Comparison of ENCODE assay signal across 19 cellular contexts in the genomic region with DNA sequence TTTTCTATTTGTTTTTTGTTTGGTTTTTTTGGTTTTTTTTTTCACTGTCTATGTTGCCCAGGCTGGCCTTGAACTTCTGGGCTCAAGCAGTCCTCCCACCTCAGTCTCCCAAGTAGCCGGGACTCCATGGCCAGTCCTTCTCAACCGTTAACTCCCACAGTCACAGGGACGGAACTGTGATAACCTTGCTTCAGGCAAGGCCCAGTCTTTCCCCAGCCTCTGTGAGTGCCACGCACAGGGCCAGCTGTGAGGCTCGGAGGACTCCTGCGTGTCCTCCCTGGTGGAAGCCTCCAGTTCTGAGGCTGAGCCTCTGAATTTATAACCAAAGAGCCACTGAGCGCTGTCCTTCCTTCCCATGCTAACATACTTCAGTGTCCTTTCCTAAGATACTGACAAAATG. TPM values are rescaled to one million over a fixed set of nuclear protein-coding genes. Genes with fewer than 3 reads are reported as not detected.
A peak's percentile ranks its signal among the peaks of the same experiment; 100 is the strongest.
DNase-seq lines count a peak whose midpoint lies in the region; ATAC-seq and TF ChIP-seq lines count a peak whose summit lies in the region.
"Had no signal": no experiment of that assay in that cellular context is flagged by ENCODE, and none has a peak within 500 bp of the region (broad histone marks: within the 10 kb centered on the region; RNA-seq: fewer than 3 reads in every experiment).

No MANE protein-coding gene starts in this region.

- peak overlapping the region; percentile 88 for H3K27ac ChIP-seq in osteoblast (ENCODE audit: low read depth, low read length)

- H3K4me2 ChIP-seq in osteoblast (ENCODE audit: insufficient read depth, low read length), result no peak overlapping the region

- ATAC-seq in stimulated activated naive CD8-positive, alpha-beta T cell treated with anti-CD3 and anti-CD28 coated beads, Interleukin-15, amount 100 ng/mL, for 72 hours, result no peak
- no peak for ATAC-seq in stimulated activated naive CD8-positive, alpha-beta T cell treated with anti-CD3 and anti-CD28 coated beads, Interleukin-15, Interleukin-2, amounts not matched to agents 100 U/mL and 50 U/mL, for 24 hours
- no peak for ATAC-seq in activated T-helper 17 cell treated with anti-CD3 and anti-CD28 coated beads, Interleukin-2, amount 50 U/mL, for 72 hours (replicated peaks)
- no peak for ATAC-seq in HG02870 (IDR thresholded peaks at IDR 0.05; ENCODE audit: unreplicated experiment)
- ATAC-seq: GM12878 had no signal

- H3K36me3 ChIP-seq in osteoblast (ENCODE audit: insufficient read depth, low read length), result peaks cover 22% of the 10 kb centered on the region

- no peak overlapping the region for H3K4me3 ChIP-seq in osteoblast (ENCODE audit: insufficient read depth, low read length)
- H3K4me3 ChIP-seq: GM12878 had no signal

- H3K4me1 ChIP-seq in osteoblast (ENCODE audit: insufficient read depth, low read length), result peaks cover 35% of the 10 kb centered on the region
- H3K4me1 ChIP-seq: BE2C had no signal

- POLR2A ChIA-PET in activated CD4-positive, alpha-beta memory T cell treated with anti-CD3 and anti-CD28 coated beads, Interleukin-2, amount 10 ng/mL, durations not matched to agents 7 days and 5 days (lab: Charles Lee), result interaction anchor here (1.0 kb wide), 1 partner anchor 117 kb away, joined by 3 read pairs; no protein-coding TSS in a partner anchor

- no peaks in the 10 kb centered on the region for H3K27me3 Mint-ChIP-seq in stimulated activated naive CD8-positive, alpha-beta T cell treated with anti-CD3 and anti-CD28 coated beads, Interleukin-15, amount 100 ng/mL, for 72 hours
- H3K27me3 Mint-ChIP-seq in activated T-helper 17 cell treated with anti-CD3 and anti-CD28 coated beads, Interleukin-2, amount 50 U/mL, for 72 hours, result no peaks in the 10 kb centered on the region
- no peaks in the 10 kb centered on the region for H3K27me3 Mint-ChIP-seq in activated CD4-positive, alpha-beta memory T cell treated with anti-CD3 and anti-CD28 coated beads, Interleukin-2, amount 10 ng/mL, durations not matched to agents 7 days and 5 days
- H3K27me3 Mint-ChIP-seq: CD4-positive, CD25-positive, alpha-beta regulatory T cell; CD8-positive, alpha-beta memory T cell had no signal

- H3K27ac Mint-ChIP-seq in stimulated activated naive CD8-positive, alpha-beta T cell treated with anti-CD3 and anti-CD28 coated beads, Interleukin-15, amount 100 ng/mL, for 72 hours, result peak overlapping the region; percentile 34 to 65
- peak overlapping the region; percentile 82 for H3K27ac Mint-ChIP-seq in activated T-helper 17 cell treated with anti-CD3 and anti-CD28 coated beads, Interleukin-2, amount 50 U/mL, for 72 hours
- H3K27ac Mint-ChIP-seq in activated CD4-positive, alpha-beta memory T cell treated with anti-CD3 and anti-CD28 coated beads, Interleukin-2, amount 10 ng/mL, durations not matched to agents 7 days and 5 days, result no peak overlapping the region

- no peak for TF ChIP-seq CTCF in osteoblast (IDR thresholded peaks at IDR 0.05; ENCODE audit: extremely low read depth, low read depth, low read length)

- H2AFZ ChIP-seq in osteoblast (ENCODE audit: low read length), result no peak overlapping the region

- H3K4me1 Mint-ChIP-seq in stimulated activated naive CD8-positive, alpha-beta T cell treated with anti-CD3 and anti-CD28 coated beads, Interleukin-15, amount 100 ng/mL, for 72 hours, result peaks cover 9% of the 10 kb centered on the region
- H3K4me1 Mint-ChIP-seq in activated T-helper 17 cell treated with anti-CD3 and anti-CD28 coated beads, Interleukin-2, amount 50 U/mL, for 72 hours, result peaks cover 18% of the 10 kb centered on the region
- H3K4me1 Mint-ChIP-seq in activated CD4-positive, alpha-beta memory T cell treated with anti-CD3 and anti-CD28 coated beads, Interleukin-2, amount 10 ng/mL, durations not matched to agents 7 days and 5 days, result peaks cover 16% of the 10 kb centered on the region
- H3K4me1 Mint-ChIP-seq: H9 had no signal

- no peaks in the 10 kb centered on the region for H3K27me3 ChIP-seq in osteoblast (ENCODE audit: insufficient read depth, low read length)
- H3K27me3 ChIP-seq: BE2C had no signal

- CTCF ChIA-PET in activated CD4-positive, alpha-beta memory T cell treated with anti-CD3 and anti-CD28 coated beads, Interleukin-2, amount 10 ng/mL, durations not matched to agents 7 days and 5 days (lab: Charles Lee), result no interaction called here

- no peaks in the 10 kb centered on the region for H4K20me1 ChIP-seq in osteoblast (ENCODE audit: insufficient read depth, low read length)

- no peaks in the 10 kb centered on the region for H3K9me3 ChIP-seq in osteoblast (ENCODE audit: low read depth, low read length)
- H3K9me3 ChIP-seq: BE2C had no signal

- peaks cover 92% of the 10 kb centered on the region for H3K36me3 Mint-ChIP-seq in activated T-helper 17 cell treated with anti-CD3 and anti-CD28 coated beads, Interleukin-2, amount 50 U/mL, for 72 hours (ENCODE audit: low read depth)
- peaks cover 11% of the 10 kb centered on the region for H3K36me3 Mint-ChIP-seq in activated CD4-positive, alpha-beta memory T cell treated with anti-CD3 and anti-CD28 coated beads, Interleukin-2, amount 10 ng/mL, durations not matched to agents 7 days and 5 days (ENCODE audit: low read depth)

- H3K79me2 ChIP-seq in osteoblast (ENCODE audit: insufficient read depth, low read length), result no peaks in the 10 kb centered on the region

- no peaks in the 10 kb centered on the region for H3K9me3 Mint-ChIP-seq in stimulated activated naive CD8-positive, alpha-beta T cell treated with anti-CD3 and anti-CD28 coated beads, Interleukin-15, amount 100 ng/mL, for 72 hours
- H3K9me3 Mint-ChIP-seq in activated T-helper 17 cell treated with anti-CD3 and anti-CD28 coated beads, Interleukin-2, amount 50 U/mL, for 72 hours, result no peaks in the 10 kb centered on the region
- no peaks in the 10 kb centered on the region for H3K9me3 Mint-ChIP-seq in activated CD4-positive, alpha-beta memory T cell treated with anti-CD3 and anti-CD28 coated beads, Interleukin-2, amount 10 ng/mL, durations not matched to agents 7 days and 5 days
- H3K9me3 Mint-ChIP-seq: CD4-positive, CD25-positive, alpha-beta regulatory T cell; CD8-positive, alpha-beta memory T cell; H9 had no signal

- no peak overlapping the region for H3K4me3 Mint-ChIP-seq in stimulated activated naive CD8-positive, alpha-beta T cell treated with anti-CD3 and anti-CD28 coated beads, Interleukin-15, amount 100 ng/mL, for 72 hours
- no peak overlapping the region for H3K4me3 Mint-ChIP-seq in activated T-helper 17 cell treated with anti-CD3 and anti-CD28 coated beads, Interleukin-2, amount 50 U/mL, for 72 hours
- no peak overlapping the region for H3K4me3 Mint-ChIP-seq in activated CD4-positive, alpha-beta memory T cell treated with anti-CD3 and anti-CD28 coated beads, Interleukin-2, amount 10 ng/mL, durations not matched to agents 7 days and 5 days
- H3K4me3 Mint-ChIP-seq: CD8-positive, alpha-beta memory T cell; H9 had no signal

- DNase-seq in stimulated activated naive CD8-positive, alpha-beta T cell treated with anti-CD3 and anti-CD28 coated beads, Interleukin-15, amount 100 ng/mL, for 72 hours, result no peak
- no peak for DNase-seq in stimulated activated naive CD8-positive, alpha-beta T cell treated with anti-CD3 and anti-CD28 coated beads, Interleukin-15, Interleukin-2, amounts not matched to agents 100 U/mL and 50 U/mL, for 24 hours
- DNase-seq in osteoblast (ENCODE audit: insufficient read length, low spot score, missing footprints), result no peak
- no peak for DNase-seq in stimulated activated CD4-positive, alpha-beta T cell treated with anti-CD3 and anti-CD28 coated beads, Interleukin-2, amount 100 ng/mL, for 24 hours
- DNase-seq in activated CD4-positive, alpha-beta memory T cell treated with anti-CD3 and anti-CD28 coated beads, Interleukin-2, amount 10 ng/mL, durations not matched to agents 7 days and 5 days, result no peak
- DNase-seq: ACHN; BE2C; C1 segment of cervical spinal cord; CD4-positive, CD25-positive, alpha-beta regulatory T cell; CD8-positive, alpha-beta memory T cell; COR-L47; DMS 273 treated with DMSO at 0.1 percent for 48 hours; DMS53; DND-41; EL; H9 had no signal

RNA-seq across cellular contexts. Expression of gene PSMC1, which starts 23.7 kb away (rescaled TPM):
- 100 to 1,000 TPM; 129 to 139 TPM for total RNA-seq in activated T-helper 17 cell treated with anti-CD3 and anti-CD28 coated beads, Interleukin-2, amount 50 U/mL, for 72 hours
- 94.8 and 101 TPM in 2 replicates for total RNA-seq in osteoblast
- total RNA-seq in activated CD4-positive, alpha-beta memory T cell treated with anti-CD3 and anti-CD28 coated beads, Interleukin-2, amount 10 ng/mL, durations not matched to agents 7 days and 5 days, result 10 to 100 TPM; 85.6 to 85.9 TPM

RNA-seq across cellular contexts. Expression of gene NRDE2, which starts 51.6 kb away (rescaled TPM):
- 10 to 100 TPM; 26.4 to 37.3 TPM for total RNA-seq in activated T-helper 17 cell treated with anti-CD3 and anti-CD28 coated beads, Interleukin-2, amount 50 U/mL, for 72 hours
- 10.3 and 11.2 TPM in 2 replicates for total RNA-seq in osteoblast
- total RNA-seq in activated CD4-positive, alpha-beta memory T cell treated with anti-CD3 and anti-CD28 coated beads, Interleukin-2, amount 10 ng/mL, durations not matched to agents 7 days and 5 days, result 10 to 100 TPM; 20.3 to 21.7 TPM
